In the genomic region with DNA sequence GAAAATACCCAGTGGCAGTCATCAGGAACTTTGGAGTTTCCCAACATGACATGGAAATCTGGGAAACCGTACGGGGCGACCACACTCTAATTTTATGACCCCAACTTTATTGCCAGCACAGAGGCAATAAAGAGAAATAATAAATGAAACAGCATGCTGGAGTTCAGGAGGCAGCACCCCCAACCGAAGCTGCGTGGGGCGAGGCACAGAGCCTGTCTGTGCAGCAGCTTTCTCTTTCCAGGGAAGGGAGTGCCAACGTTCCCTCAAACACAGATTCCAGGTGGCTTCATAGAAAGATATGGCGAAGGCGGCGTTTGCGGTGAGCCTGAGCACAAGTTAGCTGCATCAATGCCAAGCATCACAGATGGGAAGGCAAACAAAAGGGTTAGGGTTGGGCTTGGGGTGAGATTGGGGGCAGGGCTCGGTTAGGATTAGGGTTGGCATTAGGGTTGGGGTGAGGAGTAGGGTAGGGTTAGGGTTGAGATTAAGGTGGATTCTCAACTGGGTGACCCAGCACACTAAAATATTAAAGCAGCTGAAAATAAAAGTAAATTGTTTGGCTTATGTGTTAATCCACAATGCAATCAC, we compare ENCODE assay signal across 12 cellular contexts.
A peak's percentile ranks its signal among the peaks of the same experiment; 100 is the strongest.
DNase-seq lines count a peak whose midpoint lies in the region; ATAC-seq and TF ChIP-seq lines count a peak whose summit lies in the region.
"Had no signal": no experiment of that assay in that cellular context is flagged by ENCODE, and none has a peak within 500 bp of the region (broad histone marks: within the 10 kb centered on the region; RNA-seq: fewer than 3 reads in every experiment).

No MANE protein-coding gene starts in this region.

- H3K9ac ChIP-seq in duodenal mucosa (ENCODE audit: low read depth in 1 of 2, low read length in 2 of 2): peak overlapping the region in 1 of 2 donors; percentile 49

- 34 to 54% (median 47%) methylated on average over 12 of the region's 12 CpGs for WGBS in stomach, 5 donors

- peak; percentile 55 for DNase-seq in HuH-7 (ENCODE audit: low spot score)
- peak; percentile 71 for DNase-seq in mesenteric fat pad (ENCODE audit: low spot score)
- DNase-seq in stomach: peak; percentile 77
- DNase-seq in NK-92 (lab: John Stamatoyannopoulos, UW; ENCODE audit: unreplicated experiment): no peak
- no peak for DNase-seq in stimulated activated CD4-positive, alpha-beta T cell treated with anti-CD3 and anti-CD28 coated beads, Interleukin-1b, Interleukin-23, amount 100 ng/mL, for 48 hours
- DNase-seq in GDM1 (lab: John Stamatoyannopoulos, UW): no peak
- DNase-seq: activated CD4-positive, alpha-beta T cell treated with anti-CD3 and anti-CD28 coated beads, Interleukin-2, amount 50 U/mL, for 1 hour; activated T-cell treated with anti-CD3 and anti-CD28 coated beads, Interleukin-2, amount 50 U/mL, for 48 hours; NCI-H2029; stimulated activated CD4-positive, alpha-beta T cell treated with anti-CD3 and anti-CD28 coated beads, Interleukin-15, amount 100 ng/mL, for 24 hours had no signal

- no peak for TF ChIP-seq POLR2A in stomach (IDR thresholded peaks at IDR 0.05)

- H3K4me1 ChIP-seq in duodenal mucosa (ENCODE audit: control insufficient read depth in 1 of 2, insufficient read depth in 2 of 2, low read length in 2 of 2): peaks cover 10 to 31% of the 10 kb centered on the region in 2 donors
- peaks cover 16 to 23% (median 18%) of the 10 kb centered on the region in 4 donors for H3K4me1 ChIP-seq in stomach

- peaks cover 8 to 10% of the 10 kb centered on the region in 2 donors for H3K9me3 ChIP-seq in duodenal mucosa (ENCODE audit: control insufficient read depth in 1 of 2, low read length in 2 of 2)
- peaks cover 0 to 19% (median 15%) of the 10 kb centered on the region in 4 donors for H3K9me3 ChIP-seq in stomach

- H3K27ac ChIP-seq in duodenal mucosa (ENCODE audit: low read depth, low read length) (peak overlapping the region; percentile 30), stomach (peak overlapping the region; percentile 75 to 87 (median 78))

- no peak for TF ChIP-seq EP300 in stomach (IDR thresholded peaks at IDR 0.05)

- H3K4me3 ChIP-seq in duodenal mucosa (ENCODE audit: low read depth in 1 of 2, low read length in 2 of 2) (peak overlapping the region; percentile 25 to 34), stomach (peak overlapping the region in 1 of 4 donors; percentile 17)

- TF ChIP-seq CTCF in stomach (IDR thresholded peaks at IDR 0.05): no peak

- no peak for ATAC-seq in HG02610 (IDR thresholded peaks at IDR 0.05; ENCODE audit: unreplicated experiment)

- H3K36me3 ChIP-seq in duodenal mucosa (ENCODE audit: control insufficient read depth in 1 of 2, insufficient read depth in 2 of 2, low read length in 2 of 2) (no peaks in the 10 kb centered on the region), stomach (no peaks in the 10 kb centered on the region)

- H3K27me3 ChIP-seq in duodenal mucosa (ENCODE audit: control insufficient read depth in 1 of 2, insufficient read depth in 2 of 2, low read length in 2 of 2) (no peaks in the 10 kb centered on the region), stomach (no peaks in the 10 kb centered on the region)

- intact Hi-C loops in stomach (cut with DNase I; ENCODE audit: low total_unique reads): no loop called here

Comparison
In these comparisons a context has a peak if more than half of its experiments do, and no peak if none do; other contexts are left out.
1. DNase-seq: peak in HuH-7 (single experiment), mesenteric fat pad (single experiment) and stomach (single experiment); none in NK-92 (single experiment), stimulated activated CD4-positive, alpha-beta T cell treated with anti-CD3 and anti-CD28 coated beads, Interleukin-1b, Interleukin-23, amount 100 ng/mL, for 48 hours (single experiment) and GDM1 (single experiment).